Comparison of ENCODE assay signal across 28 cellular contexts in genomic region chr13:38630780-38631179, GRCh38. TPM values are rescaled to one million over a fixed set of nuclear protein-coding genes. Genes with fewer than 3 reads are reported as not detected.
DNase-seq lines count a peak whose midpoint lies in the region; ATAC-seq, FAIRE-seq and TF ChIP-seq lines count a peak whose summit lies in the region.
"Had no signal": no experiment of that assay in that cellular context is flagged by ENCODE, and none has a peak within 500 bp of the region (broad histone marks: within the 10 kb centered on the region; RNA-seq: fewer than 3 reads in every experiment).

No MANE protein-coding gene starts in this region.

- no peak for ATAC-seq in HG03469 (IDR thresholded peaks at IDR 0.05; ENCODE audit: unreplicated experiment)
- ATAC-seq: A549, left cardiac atrium, Panc1 had no signal

- H3K9me3 ChIP-seq in astrocyte (ENCODE audit: insufficient read depth, low read depth, low read length), result no peaks in the 10 kb centered on the region
- H3K9me3 ChIP-seq: A549, adrenal gland, SJSA1, suprapubic skin had no signal

- H3K27me3 Mint-ChIP-seq in HFFc6 (ENCODE audit: insufficient read depth), result no peaks in the 10 kb centered on the region
- H3K27me3 Mint-ChIP-seq in astrocyte (ENCODE audit: low read depth, unreplicated experiment), result no peaks in the 10 kb centered on the region
- H3K27me3 Mint-ChIP-seq: CD4-positive, CD25-positive, alpha-beta regulatory T cell had no signal

- H3K27me3 ChIP-seq in astrocyte (ENCODE audit: insufficient read depth, low read length), result no peaks in the 10 kb centered on the region
- H3K27me3 ChIP-seq: adrenal gland, SJSA1, suprapubic skin had no signal

- H3K9me3 Mint-ChIP-seq in HFFc6 (no peaks in the 10 kb centered on the region; the same call in 1 of the 2 replicates), astrocyte (ENCODE audit: unreplicated experiment) (no peaks in the 10 kb centered on the region)
- H3K9me3 Mint-ChIP-seq: CD4-positive, CD25-positive, alpha-beta regulatory T cell; H9; naive B cell; T-helper 1 cell treated with Interleukin-12 subunit alpha and Interleukin-12 subunit beta and Interleukin-4 antibody, amounts not matched to agents 30 μg/mL and 1 μg/mL, for 36 hours had no signal

- peak; percentile 11 for DNase-seq in AG09319 (ENCODE audit: extremely low read depth, low read depth)
- DNase-seq in HFFc6, result peak; percentile 6
- peak; percentile 23 for DNase-seq in astrocyte (ENCODE audit: low read depth)
- DNase-seq in foreskin fibroblast, result peak; percentile 7 to 27
- no peak for DNase-seq in activated gamma-delta T cell (lab: John Stamatoyannopoulos, UW)
- DNase-seq in stimulated activated naive CD4-positive, alpha-beta T cell treated with Interleukin-2 at 50 U/mL for 16 hours (lab: John Stamatoyannopoulos, UW), result no peak
- DNase-seq in HTR-8/SVneo (ENCODE audit: insufficient read length, low spot score), result no peak
- DNase-seq: activated CD8-positive, alpha-beta memory T cell treated with anti-CD3 and anti-CD28 coated beads, Interleukin-2, amount 50 U/mL, for 48 hours; activated gamma-delta T cell treated with Interleukin-2 at 50 U/mL for 16 hours; adrenal gland; CD4-positive, CD25-positive, alpha-beta regulatory T cell; central memory CD4-positive, alpha-beta T cell; DMS 273 treated with DMSO at 0.1 percent for 48 hours; erythroblast; GF-D8; H9; left cardiac atrium; mesendoderm; naive B cell; NCI-H146 had no signal

- H3K27ac ChIP-seq in astrocyte (ENCODE audit: low read depth, low read length), result no peak overlapping the region
- H3K27ac ChIP-seq: A549, adrenal gland, SJSA1, suprapubic skin, VCaP had no signal

- no peak overlapping the region for H2AFZ ChIP-seq in astrocyte (ENCODE audit: low read depth, low read length)

- no peaks in the 10 kb centered on the region for H3K4me1 Mint-ChIP-seq in HFFc6 (ENCODE audit: low read depth)
- H3K4me1 Mint-ChIP-seq in astrocyte (ENCODE audit: low read depth, unreplicated experiment), result no peaks in the 10 kb centered on the region
- H3K4me1 Mint-ChIP-seq: CD4-positive, CD25-positive, alpha-beta regulatory T cell; naive B cell had no signal

- H3K4me2 ChIP-seq in astrocyte (ENCODE audit: low read length), result no peak overlapping the region
- H3K4me2 ChIP-seq: A549 had no signal

- H3K79me2 ChIP-seq in astrocyte (ENCODE audit: insufficient read depth, low read length), result no peaks in the 10 kb centered on the region

- no peaks in the 10 kb centered on the region for H3K36me3 ChIP-seq in astrocyte (ENCODE audit: insufficient read depth, low read length)
- H3K36me3 ChIP-seq: adrenal gland, SJSA1, suprapubic skin had no signal

- no peaks in the 10 kb centered on the region for H4K20me1 ChIP-seq in astrocyte (ENCODE audit: insufficient read depth, low read length)

- H3K4me3 ChIP-seq in astrocyte (ENCODE audit: insufficient read depth, low read depth, low read length) (no peak overlapping the region), foreskin fibroblast (ENCODE audit: low read depth in 1 of 2, low read length in 2 of 2) (no peak overlapping the region)
- H3K4me3 ChIP-seq: A549, adrenal gland, SJSA1, suprapubic skin had no signal

- FAIRE-seq in astrocyte (lab: Jason Lieb, UNC), result no peak
- FAIRE-seq in HTR-8/SVneo (lab: Jason Lieb, UNC), result no peak
- FAIRE-seq: A549, GM12892 had no signal

- H3K36me3 Mint-ChIP-seq in HFFc6 (ENCODE audit: low read depth) (no peaks in the 10 kb centered on the region), astrocyte (ENCODE audit: low read depth, unreplicated experiment) (no peaks in the 10 kb centered on the region)
- H3K36me3 Mint-ChIP-seq: CD4-positive, CD25-positive, alpha-beta regulatory T cell; naive B cell had no signal

- H3K27ac Mint-ChIP-seq in HFFc6 (no peak overlapping the region), astrocyte (ENCODE audit: unreplicated experiment) (no peak overlapping the region)
- H3K27ac Mint-ChIP-seq: CD4-positive, CD25-positive, alpha-beta regulatory T cell; H9; naive B cell; T-helper 1 cell treated with Interleukin-12 subunit alpha and Interleukin-12 subunit beta and Interleukin-4 antibody, amounts not matched to agents 30 μg/mL and 1 μg/mL, for 36 hours had no signal

- no peaks in the 10 kb centered on the region for H3K4me1 ChIP-seq in astrocyte (ENCODE audit: insufficient read depth, low read length)
- H3K4me1 ChIP-seq: A549, adrenal gland, SJSA1, suprapubic skin had no signal

- H3K9ac ChIP-seq in astrocyte (ENCODE audit: low read length), result no peak overlapping the region

- no peak overlapping the region for H3K4me3 Mint-ChIP-seq in HFFc6
- no peak overlapping the region for H3K4me3 Mint-ChIP-seq in astrocyte (ENCODE audit: unreplicated experiment)
- H3K4me3 Mint-ChIP-seq: CD4-positive, CD25-positive, alpha-beta regulatory T cell; H9; naive B cell; T-helper 1 cell treated with Interleukin-12 subunit alpha and Interleukin-12 subunit beta and Interleukin-4 antibody, amounts not matched to agents 30 μg/mL and 1 μg/mL, for 36 hours had no signal

- no peak for TF ChIP-seq CTCF in AG09319 (IDR thresholded peaks at IDR 0.05; ENCODE audit: low read depth, low read length)
- no peak for TF ChIP-seq CTCF in HFFc6 (IDR thresholded peaks at IDR 0.05)
- TF ChIP-seq CTCF in astrocyte (IDR thresholded peaks at IDR 0.05; ENCODE audit: insufficient read depth, low read depth, low read length), result no peak
- TF ChIP-seq CTCF in foreskin fibroblast (IDR thresholded peaks at IDR 0.05; ENCODE audit: low read depth, low read length), result no peak

RNA-seq across cellular contexts. Expression of gene FREM2, which starts 56.1 kb away (rescaled TPM):
- not detected for total RNA-seq in HFFc6 (2021; fragmentation: NEBNext Ultra II Directional; extraction: Animal tissue kit (Norgen Biotek cat#: 25700))
- 0.67 and 2.8 TPM in 2 replicates for total RNA-seq in astrocyte
- total RNA-seq: CD4-positive, CD25-positive, alpha-beta regulatory T cell; SJSA1 had no signal

Comparison
In these comparisons a context has a peak if more than half of its experiments do, and no peak if none do; other contexts are left out.
1. DNase-seq: peak in AG09319 (single experiment), HFFc6 (single experiment), astrocyte (single experiment) and foreskin fibroblast (2 of 2); none in activated gamma-delta T cell (single experiment), stimulated activated naive CD4-positive, alpha-beta T cell treated with Interleukin-2 at 50 U/mL for 16 hours (single experiment) and HTR-8/SVneo (single experiment).